In the genomic region with DNA sequence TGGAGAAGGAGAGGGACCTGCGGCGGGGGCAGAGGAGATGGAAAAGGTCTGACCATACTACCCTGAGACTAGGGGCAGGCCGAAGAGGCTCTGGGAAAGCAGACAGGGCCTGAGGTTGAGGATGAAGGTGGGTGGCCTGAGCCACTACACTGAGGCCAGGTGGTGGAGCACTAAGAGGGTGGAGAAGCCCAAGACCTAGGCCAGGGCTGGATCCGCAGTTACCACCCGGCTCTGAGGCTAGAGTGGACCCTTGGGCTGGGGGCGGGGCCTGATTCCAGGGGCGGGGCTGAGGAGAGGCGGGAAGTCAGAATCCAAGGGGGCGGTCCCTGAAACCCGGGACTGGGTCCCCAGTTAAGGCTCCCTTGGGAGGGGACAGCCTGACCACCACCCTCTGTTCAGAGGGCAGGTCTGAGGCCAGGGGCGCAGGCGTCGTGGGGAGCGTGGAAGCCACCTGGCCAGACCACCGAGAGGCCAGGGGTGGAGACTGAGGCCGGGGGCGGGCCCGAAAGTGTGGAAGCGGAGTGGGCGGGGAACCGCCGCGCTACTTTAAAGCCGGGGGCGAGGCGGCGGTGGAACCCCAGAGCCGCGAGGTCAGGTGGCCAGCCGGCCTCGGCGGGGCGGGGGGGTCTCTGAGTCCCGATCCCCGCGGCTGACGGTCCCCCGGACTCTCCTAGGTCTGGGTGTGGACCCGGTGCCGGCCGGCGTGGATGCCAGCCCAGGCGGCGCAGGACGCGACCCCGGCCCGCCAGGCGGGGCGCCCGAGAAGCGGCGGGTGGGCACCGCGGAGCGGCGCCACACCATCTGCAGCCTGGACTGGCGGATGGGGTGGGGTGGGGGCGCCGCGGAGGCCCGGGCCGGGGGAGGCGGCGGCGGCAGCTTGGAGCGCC, we compare ENCODE assay signal across 1 cellular context.
A peak's percentile ranks its signal among the peaks of the same experiment; 100 is the strongest.
TF ChIP-seq lines count a peak whose summit lies in the region.

No MANE protein-coding gene starts in this region.

TF ChIP-seq in HepG2, 621 proteins besides CTCF, POLR2A, EP300 and RAD21 (continues in another document):
- TF ChIP-seq, protein P1, sequence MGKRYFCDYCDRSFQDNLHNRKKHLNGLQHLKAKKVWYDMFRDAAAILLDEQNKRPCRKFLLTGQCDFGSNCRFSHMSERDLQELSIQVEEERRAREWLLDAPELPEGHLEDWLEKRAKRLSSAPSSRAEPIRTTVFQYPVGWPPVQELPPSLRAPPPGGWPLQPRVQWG (CRISPR knock-in tag; IDR thresholded peaks at IDR 0.05; ENCODE audit: borderline replicate concordance, low read depth): no peak
- TF ChIP-seq, protein P2, sequence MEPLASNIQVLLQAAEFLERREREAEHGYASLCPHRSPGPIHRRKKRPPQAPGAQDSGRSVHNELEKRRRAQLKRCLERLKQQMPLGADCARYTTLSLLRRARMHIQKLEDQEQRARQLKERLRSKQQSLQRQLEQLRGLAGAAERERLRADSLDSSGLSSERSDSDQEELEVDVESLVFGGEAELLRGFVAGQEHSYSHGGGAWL (CRISPR knock-in tag; IDR thresholded peaks at IDR 0.05): no peak; the same call in 1 of the 2 replicates
- TF ChIP-seq DR1 (CRISPR knock-in tag; IDR thresholded peaks at IDR 0.05): no peak
- TF ChIP-seq HIVEP1 (CRISPR knock-in tag; IDR thresholded peaks at IDR 0.05): peak; percentile 72; the same call in 1 of the 2 replicates
- TF ChIP-seq MED13 (CRISPR knock-in tag; IDR thresholded peaks at IDR 0.05): no peak
- no peak for TF ChIP-seq TBL1XR1 (IDR thresholded peaks at IDR 0.05; ENCODE audit: borderline replicate concordance, low read length, partially characterized antibody)
- TF ChIP-seq CBX5 (CRISPR knock-in tag; IDR thresholded peaks at IDR 0.05; ENCODE audit: borderline replicate concordance): 0 out of 2 replicates have a peak, but pooled peaks have one; percentile 23
- no peak for TF ChIP-seq NFIC (IDR thresholded peaks at IDR 0.05; ENCODE audit: low read length)
- no peak for TF ChIP-seq CREM (IDR thresholded peaks at IDR 0.05)
- TF ChIP-seq CREM (CRISPR knock-in tag; IDR thresholded peaks at IDR 0.05): no peak
- TF ChIP-seq, protein P3, sequence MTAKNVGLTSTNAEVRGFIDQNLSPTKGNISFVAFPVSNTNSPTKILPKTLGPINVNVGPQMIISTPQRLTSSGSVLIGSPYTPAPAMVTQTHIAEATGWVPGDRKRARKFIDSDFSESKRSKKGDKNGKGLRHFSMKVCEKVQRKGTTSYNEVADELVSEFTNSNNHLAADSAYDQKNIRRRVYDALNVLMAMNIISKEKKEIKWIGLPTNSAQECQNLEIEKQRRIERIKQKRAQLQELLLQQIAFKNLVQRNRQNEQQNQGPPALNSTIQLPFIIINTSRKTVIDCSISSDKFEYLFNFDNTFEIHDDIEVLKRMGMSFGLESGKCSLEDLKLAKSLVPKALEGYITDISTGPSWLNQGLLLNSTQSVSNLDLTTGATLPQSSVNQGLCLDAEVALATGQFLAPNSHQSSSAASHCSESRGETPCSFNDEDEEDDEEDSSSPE (CRISPR knock-in tag; IDR thresholded peaks at IDR 0.05): peak; percentile 32; the same call in 1 of the 2 replicates
- TF ChIP-seq ZNF878 (CRISPR knock-in tag; IDR thresholded peaks at IDR 0.05): no peak
- no peak for TF ChIP-seq BCL6 (CRISPR knock-in tag; IDR thresholded peaks at IDR 0.05)
- TF ChIP-seq SALL2 (CRISPR knock-in tag; IDR thresholded peaks at IDR 0.05): peak; percentile 43; the same call in 1 of the 2 replicates
- TF ChIP-seq CEBPG (CRISPR knock-in tag; IDR thresholded peaks at IDR 0.05): no peak
- TF ChIP-seq PITX1 (CRISPR knock-in tag; IDR thresholded peaks at IDR 0.05): 0 out of 2 replicates have a peak, but pooled peaks have one; percentile 15
- no peak for TF ChIP-seq ZNF547 (CRISPR knock-in tag; IDR thresholded peaks at IDR 0.05)
- no peak for TF ChIP-seq MTF1 (CRISPR knock-in tag; IDR thresholded peaks at IDR 0.05)
- 0 out of 2 replicates have a peak, but pooled peaks have one; percentile 16 for TF ChIP-seq TGIF2 (CRISPR knock-in tag; IDR thresholded peaks at IDR 0.05)
- TF ChIP-seq JARID2 (CRISPR knock-in tag; IDR thresholded peaks at IDR 0.05; ENCODE audit: insufficient replicate concordance): no peak
- no peak for TF ChIP-seq NR2F1 (CRISPR knock-in tag; IDR thresholded peaks at IDR 0.05)
- no peak for TF ChIP-seq FOXO1 (CRISPR knock-in tag; IDR thresholded peaks at IDR 0.05)
- TF ChIP-seq ZNF7 (CRISPR knock-in tag; IDR thresholded peaks at IDR 0.05): no peak
- TF ChIP-seq ZNF572 (CRISPR knock-in tag; IDR thresholded peaks at IDR 0.05): no peak
- TF ChIP-seq, protein P4, sequence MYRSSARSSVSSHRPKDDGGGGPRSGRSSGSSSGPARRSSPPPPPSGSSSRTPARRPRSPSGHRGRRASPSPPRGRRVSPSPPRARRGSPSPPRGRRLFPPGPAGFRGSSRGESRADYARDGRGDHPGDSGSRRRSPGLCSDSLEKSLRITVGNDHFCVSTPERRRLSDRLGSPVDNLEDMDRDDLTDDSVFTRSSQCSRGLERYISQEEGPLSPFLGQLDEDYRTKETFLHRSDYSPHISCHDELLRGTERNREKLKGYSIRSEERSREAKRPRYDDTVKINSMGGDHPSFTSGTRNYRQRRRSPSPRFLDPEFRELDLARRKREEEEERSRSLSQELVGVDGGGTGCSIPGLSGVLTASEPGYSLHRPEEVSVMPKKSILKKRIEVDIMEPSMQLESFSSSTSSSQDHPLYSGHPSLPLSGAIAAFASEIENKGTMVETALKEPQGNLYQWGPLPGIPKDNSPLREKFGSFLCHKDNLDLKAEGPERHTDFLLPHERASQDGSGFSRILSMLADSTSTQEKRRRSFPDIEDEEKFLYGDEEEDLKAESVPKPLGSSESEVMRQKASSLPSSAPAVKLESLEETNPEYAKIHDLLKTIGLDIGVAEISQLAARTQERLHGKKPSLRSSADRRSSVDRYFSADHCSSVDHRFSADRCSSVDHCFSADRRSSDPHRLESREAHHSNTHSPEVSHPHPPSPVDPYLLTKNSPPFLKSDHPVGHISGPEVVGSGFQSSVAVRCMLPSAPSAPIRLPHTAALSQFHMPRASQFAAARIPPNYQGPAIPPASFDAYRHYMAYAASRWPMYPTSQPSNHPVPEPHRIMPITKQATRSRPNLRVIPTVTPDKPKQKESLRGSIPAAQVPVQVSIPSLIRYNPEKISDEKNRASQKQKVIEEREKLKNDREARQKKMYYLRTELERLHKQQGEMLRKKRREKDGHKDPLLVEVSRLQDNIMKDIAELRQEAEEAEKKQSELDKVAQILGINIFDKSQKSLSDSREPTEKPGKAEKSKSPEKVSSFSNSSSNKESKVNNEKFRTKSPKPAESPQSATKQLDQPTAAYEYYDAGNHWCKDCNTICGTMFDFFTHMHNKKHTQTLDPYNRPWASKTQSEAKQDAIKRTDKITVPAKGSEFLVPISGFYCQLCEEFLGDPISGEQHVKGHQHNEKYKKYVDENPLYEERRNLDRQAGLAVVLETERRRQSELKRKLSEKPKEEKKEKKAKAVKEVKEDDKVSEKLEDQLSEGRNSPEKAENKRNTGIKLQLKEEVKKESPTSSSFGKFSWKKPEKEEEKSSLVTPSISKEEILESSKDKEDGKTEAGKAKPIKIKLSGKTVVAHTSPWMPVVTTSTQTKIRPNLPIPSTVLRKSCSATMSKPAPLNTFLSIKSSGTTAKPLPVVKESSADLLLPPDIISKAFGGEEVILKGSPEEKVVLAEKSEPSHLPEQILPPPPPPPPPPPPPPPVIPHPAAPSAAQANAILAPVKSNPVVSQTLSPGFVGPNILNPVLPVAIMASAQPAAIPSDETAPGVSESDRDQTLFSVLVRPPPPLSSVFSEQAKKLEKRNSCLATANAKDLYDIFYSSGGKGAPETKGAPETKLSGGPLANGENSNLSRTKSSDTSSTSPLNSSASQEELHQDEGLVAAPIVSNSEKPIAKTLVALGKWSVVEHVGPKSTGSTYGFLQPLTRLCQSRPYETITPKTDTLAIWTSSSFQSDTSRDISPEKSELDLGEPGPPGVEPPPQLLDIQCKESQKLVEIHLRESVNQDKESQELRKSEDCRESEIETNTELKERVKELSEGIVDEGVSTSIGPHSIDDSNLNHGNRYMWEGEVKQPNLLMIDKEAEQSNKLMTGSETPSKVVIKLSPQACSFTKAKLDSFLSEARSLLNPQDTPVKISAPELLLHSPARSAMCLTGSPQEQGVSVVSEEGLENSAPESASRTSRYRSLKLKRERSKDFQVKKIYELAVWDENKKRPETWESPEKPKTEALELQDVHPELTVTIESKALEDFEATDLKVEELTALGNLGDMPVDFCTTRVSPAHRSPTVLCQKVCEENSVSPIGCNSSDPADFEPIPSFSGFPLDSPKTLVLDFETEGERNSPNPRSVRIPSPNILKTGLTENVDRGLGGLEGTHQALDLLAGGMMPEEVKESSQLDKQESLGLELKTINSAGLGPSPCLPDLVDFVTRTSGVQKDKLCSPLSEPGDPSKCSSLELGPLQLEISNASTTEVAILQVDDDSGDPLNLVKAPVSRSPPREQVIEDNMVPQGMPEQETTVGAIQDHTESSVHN (CRISPR knock-in tag; IDR thresholded peaks at IDR 0.05): no peak
- TF ChIP-seq, protein P5, sequence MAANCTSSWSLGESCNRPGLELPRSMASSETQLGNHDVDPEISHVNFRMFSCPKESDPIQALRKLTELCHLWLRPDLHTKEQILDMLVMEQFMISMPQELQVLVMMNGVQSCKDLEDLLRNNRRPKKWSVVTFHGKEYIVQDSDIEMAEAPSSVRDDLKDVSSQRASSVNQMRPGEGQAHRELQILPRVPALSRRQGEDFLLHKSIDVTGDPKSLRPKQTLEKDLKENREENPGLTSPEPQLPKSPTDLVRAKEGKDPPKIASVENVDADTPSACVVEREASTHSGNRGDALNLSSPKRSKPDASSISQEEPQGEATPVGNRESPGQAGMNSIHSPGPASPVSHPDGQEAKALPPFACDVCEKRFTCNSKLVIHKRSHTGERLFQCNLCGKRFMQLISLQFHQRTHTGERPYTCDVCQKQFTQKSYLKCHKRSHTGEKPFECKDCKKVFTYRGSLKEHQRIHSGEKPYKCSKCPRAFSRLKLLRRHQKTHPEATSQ (CRISPR knock-in tag; IDR thresholded peaks at IDR 0.05; ENCODE audit: borderline replicate concordance): no peak
- no peak for TF ChIP-seq PRPF4 (IDR thresholded peaks at IDR 0.05; ENCODE audit: low read depth, low read length, poor library complexity, severe bottlenecking)
- TF ChIP-seq STAT5B (CRISPR knock-in tag; IDR thresholded peaks at IDR 0.05): no peak
- TF ChIP-seq, protein P6, sequence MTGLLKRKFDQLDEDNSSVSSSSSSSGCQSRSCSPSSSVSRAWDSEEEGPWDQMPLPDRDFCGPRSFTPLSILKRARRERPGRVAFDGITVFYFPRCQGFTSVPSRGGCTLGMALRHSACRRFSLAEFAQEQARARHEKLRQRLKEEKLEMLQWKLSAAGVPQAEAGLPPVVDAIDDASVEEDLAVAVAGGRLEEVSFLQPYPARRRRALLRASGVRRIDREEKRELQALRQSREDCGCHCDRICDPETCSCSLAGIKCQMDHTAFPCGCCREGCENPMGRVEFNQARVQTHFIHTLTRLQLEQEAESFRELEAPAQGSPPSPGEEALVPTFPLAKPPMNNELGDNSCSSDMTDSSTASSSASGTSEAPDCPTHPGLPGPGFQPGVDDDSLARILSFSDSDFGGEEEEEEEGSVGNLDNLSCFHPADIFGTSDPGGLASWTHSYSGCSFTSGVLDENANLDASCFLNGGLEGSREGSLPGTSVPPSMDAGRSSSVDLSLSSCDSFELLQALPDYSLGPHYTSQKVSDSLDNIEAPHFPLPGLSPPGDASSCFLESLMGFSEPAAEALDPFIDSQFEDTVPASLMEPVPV (CRISPR knock-in tag; IDR thresholded peaks at IDR 0.05): no peak
- no peak for TF ChIP-seq ZFP36L1 (CRISPR knock-in tag; IDR thresholded peaks at IDR 0.05)
- TF ChIP-seq ELF1 (CRISPR knock-in tag; IDR thresholded peaks at IDR 0.05): no peak
- TF ChIP-seq, protein P7, sequence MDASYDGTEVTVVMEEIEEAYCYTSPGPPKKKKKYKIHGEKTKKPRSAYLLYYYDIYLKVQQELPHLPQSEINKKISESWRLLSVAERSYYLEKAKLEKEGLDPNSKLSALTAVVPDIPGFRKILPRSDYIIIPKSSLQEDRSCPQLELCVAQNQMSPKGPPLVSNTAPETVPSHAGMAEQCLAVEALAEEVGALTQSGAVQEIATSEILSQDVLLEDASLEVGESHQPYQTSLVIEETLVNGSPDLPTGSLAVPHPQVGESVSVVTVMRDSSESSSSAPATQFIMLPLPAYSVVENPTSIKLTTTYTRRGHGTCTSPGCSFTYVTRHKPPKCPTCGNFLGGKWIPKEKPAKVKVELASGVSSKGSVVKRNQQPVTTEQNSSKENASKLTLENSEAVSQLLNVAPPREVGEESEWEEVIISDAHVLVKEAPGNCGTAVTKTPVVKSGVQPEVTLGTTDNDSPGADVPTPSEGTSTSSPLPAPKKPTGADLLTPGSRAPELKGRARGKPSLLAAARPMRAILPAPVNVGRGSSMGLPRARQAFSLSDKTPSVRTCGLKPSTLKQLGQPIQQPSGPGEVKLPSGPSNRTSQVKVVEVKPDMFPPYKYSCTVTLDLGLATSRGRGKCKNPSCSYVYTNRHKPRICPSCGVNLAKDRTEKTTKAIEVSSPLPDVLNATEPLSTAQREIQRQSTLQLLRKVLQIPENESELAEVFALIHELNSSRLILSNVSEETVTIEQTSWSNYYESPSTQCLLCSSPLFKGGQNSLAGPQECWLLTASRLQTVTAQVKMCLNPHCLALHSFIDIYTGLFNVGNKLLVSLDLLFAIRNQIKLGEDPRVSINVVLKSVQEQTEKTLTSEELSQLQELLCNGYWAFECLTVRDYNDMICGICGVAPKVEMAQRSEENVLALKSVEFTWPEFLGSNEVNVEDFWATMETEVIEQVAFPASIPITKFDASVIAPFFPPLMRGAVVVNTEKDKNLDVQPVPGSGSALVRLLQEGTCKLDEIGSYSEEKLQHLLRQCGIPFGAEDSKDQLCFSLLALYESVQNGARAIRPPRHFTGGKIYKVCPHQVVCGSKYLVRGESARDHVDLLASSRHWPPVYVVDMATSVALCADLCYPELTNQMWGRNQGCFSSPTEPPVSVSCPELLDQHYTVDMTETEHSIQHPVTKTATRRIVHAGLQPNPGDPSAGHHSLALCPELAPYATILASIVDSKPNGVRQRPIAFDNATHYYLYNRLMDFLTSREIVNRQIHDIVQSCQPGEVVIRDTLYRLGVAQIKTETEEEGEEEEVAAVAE (CRISPR knock-in tag; IDR thresholded peaks at IDR 0.05; ENCODE audit: borderline replicate concordance): no peak
- no peak for TF ChIP-seq ARNTL (CRISPR knock-in tag; IDR thresholded peaks at IDR 0.05)
